23 cellular contexts compared by ENCODE assay signal in the genomic region with DNA sequence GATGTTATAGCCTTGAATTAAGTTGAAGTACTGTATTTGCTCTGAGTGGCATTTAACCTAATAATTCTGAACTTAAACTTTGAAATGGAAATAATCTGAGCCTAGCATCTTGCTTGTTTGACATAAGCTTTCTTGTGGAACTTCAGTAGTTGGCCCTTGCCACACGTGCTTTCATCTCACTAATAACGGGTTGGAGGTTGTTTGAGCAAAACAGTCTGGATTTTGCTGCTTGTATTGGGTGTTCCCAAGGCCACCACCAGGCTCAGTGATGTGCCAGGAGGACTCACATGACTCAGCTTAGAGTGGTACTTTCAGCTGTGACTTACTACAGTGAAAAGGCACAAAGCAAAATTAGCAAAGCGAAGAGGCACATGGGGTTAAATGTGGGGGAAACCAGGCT. TPM values are rescaled to one million over a fixed set of nuclear protein-coding genes. Genes with fewer than 3 reads are reported as not detected.
DNase-seq lines count a peak whose midpoint lies in the region; ATAC-seq, FAIRE-seq and TF ChIP-seq lines count a peak whose summit lies in the region.
"Had no signal": no experiment of that assay in that cellular context is flagged by ENCODE, and none has a peak within 500 bp of the region (broad histone marks: within the 10 kb centered on the region; RNA-seq: fewer than 3 reads in every experiment).

No MANE protein-coding gene starts in this region.

- no peak overlapping the region for H2AK5ac ChIP-seq in mesenchymal stem cell (ENCODE audit: low read length, severe bottlenecking)

- peaks cover 51% of the 10 kb centered on the region for H3K79me1 ChIP-seq in mesenchymal stem cell (replicated peaks; ENCODE audit: low read length, poor library complexity, severe bottlenecking)

- H3K9me3 ChIP-seq in A549 = no peaks in the 10 kb centered on the region
- H3K9me3 ChIP-seq in mesenchymal stem cell (ENCODE audit: control insufficient read depth, low read length) = no peaks in the 10 kb centered on the region
- H3K9me3 ChIP-seq: body of pancreas, HAP-1, heart left ventricle, mucosa of descending colon, transverse colon had no signal

- no peak overlapping the region for H2AFZ ChIP-seq in mesenchymal stem cell (ENCODE audit: low read depth, low read length)

- DNase-seq in A549 (ENCODE audit: low read depth in 1 of 2, low spot score in 1 of 2) (peak in 1 of 2 experiments; percentile 15), AG08395 (ENCODE audit: low spot score) (peak; percentile 45), mesenchymal stem cell (peak; percentile 9), dedifferentiated amniotic fluid mesenchymal stem cell (ENCODE audit: extremely low spot score) (no peak), CD1c-positive myeloid dendritic cell (ENCODE audit: extremely low spot score) (no peak), hepatic stellate cell (ENCODE audit: low spot score) (no peak)
- no peak for DNase-seq in activated naive CD8-positive, alpha-beta T cell treated with anti-CD3 and anti-CD28 coated beads for 36 hours
- DNase-seq: activated naive CD4-positive, alpha-beta T cell; body of pancreas; DMS79; dorsolateral prefrontal cortex; heart left ventricle; kidney; mucosa of descending colon; NCI-H526; occipital lobe; stimulated activated CD4-positive, alpha-beta T cell treated with anti-CD3 and anti-CD28 coated beads, Interleukin-4, amount 100 ng/mL, for 1 hour; transverse colon had no signal

- WGBS in A549 (ENCODE audit: missing lambda C conversion rate) = 82% methylated on average over 3 of the region's 3 CpGs
- 96% methylated on average over 3 of the region's 3 CpGs for WGBS in mesenchymal stem cell

- H3K36me3 ChIP-seq in mesenchymal stem cell (ENCODE audit: control insufficient read depth in 1 of 2, insufficient read depth in 2 of 2, low read depth in 1 of 2, low read length in 2 of 2) = peaks cover 70 to 99% of the 10 kb centered on the region in 2 experiments

- POLR2A ChIA-PET in A549 (lab: Yijun Ruan, JAX) = no interaction called here

- H3K9me3 Mint-ChIP-seq in activated naive CD8-positive, alpha-beta T cell treated with anti-CD3 and anti-CD28 coated beads for 36 hours = no peaks in the 10 kb centered on the region

- H3K4ac ChIP-seq in mesenchymal stem cell (ENCODE audit: low read depth in 1 of 2, low read length in 2 of 2) = no peak overlapping the region

- peak; percentile 41 to 48; a peak in 1 of 6 replicates for ATAC-seq in A549
- ATAC-seq: body of pancreas, esophagus mucosa, mucosa of descending colon, Panc1 had no signal

- peaks cover 30% of the 10 kb centered on the region for H3K4me1 Mint-ChIP-seq in activated naive CD8-positive, alpha-beta T cell treated with anti-CD3 and anti-CD28 coated beads for 36 hours

- TF ChIP-seq POLR2A in A549 (IDR thresholded peaks at IDR 0.05; ENCODE audit: low read length) = no peak

- TF ChIP-seq CTCF in A549 (IDR thresholded peaks at IDR 0.05) = no peak

- no peaks in the 10 kb centered on the region for H3K27me3 Mint-ChIP-seq in activated naive CD8-positive, alpha-beta T cell treated with anti-CD3 and anti-CD28 coated beads for 36 hours

- H2BK120ac ChIP-seq in mesenchymal stem cell (ENCODE audit: low read depth, low read length) = no peak overlapping the region

- no peak for FAIRE-seq in A549 (lab: Jason Lieb, UNC)
- FAIRE-seq: GM18507, kidney had no signal

- H2BK5ac ChIP-seq in mesenchymal stem cell (ENCODE audit: low read depth, low read length, poor library complexity, severe bottlenecking) = no peak overlapping the region

- no peak overlapping the region for H2BK12ac ChIP-seq in mesenchymal stem cell (ENCODE audit: low read length in 2 of 2)

- no peak overlapping the region for H3K23ac ChIP-seq in mesenchymal stem cell (ENCODE audit: low read length in 2 of 2)

- H3K14ac ChIP-seq in mesenchymal stem cell (ENCODE audit: low read length in 2 of 2) = no peak overlapping the region

- H3K18ac ChIP-seq in mesenchymal stem cell (ENCODE audit: low read depth in 1 of 2, low read length in 2 of 2) = no peak overlapping the region

- H3K4me3 ChIP-seq in A549 = no peak overlapping the region
- no peak overlapping the region for H3K4me3 ChIP-seq in mesenchymal stem cell (ENCODE audit: insufficient read depth in 1 of 2, low read depth in 1 of 2, low read length in 2 of 2)
- H3K4me3 ChIP-seq: body of pancreas, dorsolateral prefrontal cortex, HAP-1, heart left ventricle, mucosa of descending colon, transverse colon had no signal

- H3K27ac ChIP-seq in A549 (no peak overlapping the region), mesenchymal stem cell (ENCODE audit: low read length, poor library complexity, severe bottlenecking) (no peak overlapping the region)
- H3K27ac ChIP-seq: body of pancreas, C4-2B, transverse colon had no signal

- no peak for TF ChIP-seq RAD21 in A549 (conservative IDR thresholded peaks at IDR 0.05 in 1 of 2, IDR thresholded peaks at IDR 0.05 in 1 of 2)

- no peak overlapping the region for H2BK15ac ChIP-seq in mesenchymal stem cell (ENCODE audit: low read depth, poor library complexity, severe bottlenecking)

- no peak overlapping the region for H4K91ac ChIP-seq in mesenchymal stem cell (ENCODE audit: low read length)

- no peak overlapping the region for H3K9ac ChIP-seq in mesenchymal stem cell (ENCODE audit: low read length)

- no peak overlapping the region for H4K8ac ChIP-seq in mesenchymal stem cell (ENCODE audit: low read length)

- TF ChIP-seq EP300 in A549 (IDR thresholded peaks at IDR 0.05) = no peak

- H3K27me3 ChIP-seq in mesenchymal stem cell (ENCODE audit: control insufficient read depth in 1 of 2, insufficient read depth in 1 of 2, low read length in 2 of 2) = no peaks in the 10 kb centered on the region
- H3K27me3 ChIP-seq: body of pancreas, dorsolateral prefrontal cortex, heart left ventricle, transverse colon had no signal

- CTCF ChIA-PET in A549 (lab: Yijun Ruan, JAX) = interaction anchor here (1.2 to 1.4 kb wide), 3 partner anchors 11 to 27 kb away, joined by 3 to 4 read pairs (median 4); no protein-coding TSS in a partner anchor

- peaks cover 48% of the 10 kb centered on the region for H3K36me3 Mint-ChIP-seq in activated naive CD8-positive, alpha-beta T cell treated with anti-CD3 and anti-CD28 coated beads for 36 hours

- no peak overlapping the region for H3K4me2 ChIP-seq in A549
- H3K4me2 ChIP-seq in mesenchymal stem cell (ENCODE audit: low read length, poor library complexity, severe bottlenecking) = no peak overlapping the region

- no peak overlapping the region for H3K4me3 Mint-ChIP-seq in activated naive CD8-positive, alpha-beta T cell treated with anti-CD3 and anti-CD28 coated beads for 36 hours

- H3K4me1 ChIP-seq in A549 (no peaks in the 10 kb centered on the region), mesenchymal stem cell (ENCODE audit: control insufficient read depth, insufficient read depth, low read depth, low read length) (no peaks in the 10 kb centered on the region)
- H3K4me1 ChIP-seq: body of pancreas, HAP-1, transverse colon had no signal

- peak overlapping the region; percentile 54 for H3K27ac Mint-ChIP-seq in activated naive CD8-positive, alpha-beta T cell treated with anti-CD3 and anti-CD28 coated beads for 36 hours

TF ChIP-seq in A549, 52 proteins besides CTCF, POLR2A, EP300 and RAD21:
- TF ChIP-seq, protein P1, sequence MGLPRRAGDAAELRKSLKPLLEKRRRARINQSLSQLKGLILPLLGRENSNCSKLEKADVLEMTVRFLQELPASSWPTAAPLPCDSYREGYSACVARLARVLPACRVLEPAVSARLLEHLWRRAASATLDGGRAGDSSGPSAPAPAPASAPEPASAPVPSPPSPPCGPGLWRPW (IDR thresholded peaks at IDR 0.05) = no peak
- TF ChIP-seq, protein P2, sequence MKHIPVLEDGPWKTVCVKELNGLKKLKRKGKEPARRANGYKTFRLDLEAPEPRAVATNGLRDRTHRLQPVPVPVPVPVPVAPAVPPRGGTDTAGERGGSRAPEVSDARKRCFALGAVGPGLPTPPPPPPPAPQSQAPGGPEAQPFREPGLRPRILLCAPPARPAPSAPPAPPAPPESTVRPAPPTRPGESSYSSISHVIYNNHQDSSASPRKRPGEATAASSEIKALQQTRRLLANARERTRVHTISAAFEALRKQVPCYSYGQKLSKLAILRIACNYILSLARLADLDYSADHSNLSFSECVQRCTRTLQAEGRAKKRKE (CRISPR knock-in tag; IDR thresholded peaks at IDR 0.05; ENCODE audit: low read depth) = no peak
- TF ChIP-seq EHMT2 (IDR thresholded peaks at IDR 0.05; ENCODE audit: low read depth) (no peak), SREBF2 (IDR thresholded peaks at IDR 0.05) (no peak), KDM1A (IDR thresholded peaks at IDR 0.05; ENCODE audit: low read depth) (no peak), HOXB13 (CRISPR knock-in tag; IDR thresholded peaks at IDR 0.05; ENCODE audit: low read depth) (no peak)

RNA-seq across cellular contexts. Expression of a gene that starts 35.7 kb away (rescaled TPM):
- polyA plus RNA-seq in A549 (2011; rRNA removed) (39.0 and 43.4 TPM in 2 replicates), A549 (2017; fragmentation: RNase III; extraction: RNeasy Plus Mini Kit Qiagen cat#74134 plus additional on column Dnase treatment) (16.3 to 18.3 TPM (median 16.9 TPM) in 3 replicates)
- 11.8 and 12.8 TPM in 2 replicates for polyA plus RNA-seq in A549 (2012; cell fraction: cytosol; rRNA removed)
- polyA plus RNA-seq in A549 (2012; cell fraction: nucleus; rRNA removed) = 19.3 and 30.8 TPM in 2 replicates
- 27.4 and 32.8 TPM in 2 replicates for polyA minus RNA-seq in A549 (2011; rRNA and poly(A)+ RNA removed)
- 10 to 100 TPM; 27.3 to 34.7 TPM for total RNA-seq in activated naive CD8-positive, alpha-beta T cell treated with anti-CD3 and anti-CD28 coated beads for 36 hours
- 20.4 TPM for polyA plus RNA-seq in mesenchymal stem cell (2013, experiment 1 of 2)
- polyA plus RNA-seq in mesenchymal stem cell (2013, experiment 2 of 2) = 18.6 TPM

RNA-seq across cellular contexts. Expression of a gene that starts 43.0 kb away (rescaled TPM):
- polyA plus RNA-seq in A549 (2011; rRNA removed) (475 and 515 TPM in 2 replicates), A549 (2017; fragmentation: RNase III; extraction: RNeasy Plus Mini Kit Qiagen cat#74134 plus additional on column Dnase treatment) (524 to 660 TPM (median 576 TPM) in 3 replicates)
- 721 and 865 TPM in 2 replicates for polyA plus RNA-seq in A549 (2012; cell fraction: cytosol; rRNA removed)
- polyA plus RNA-seq in A549 (2012; cell fraction: nucleus; rRNA removed) = 162 and 283 TPM in 2 replicates
- polyA minus RNA-seq in A549 (2011; rRNA and poly(A)+ RNA removed) = 152 and 236 TPM in 2 replicates
- 100 to 1,000 TPM; 333 to 343 TPM for total RNA-seq in activated naive CD8-positive, alpha-beta T cell treated with anti-CD3 and anti-CD28 coated beads for 36 hours
- polyA plus RNA-seq in mesenchymal stem cell (2013, experiment 1 of 2) = 74.4 TPM
- polyA plus RNA-seq in mesenchymal stem cell (2013, experiment 2 of 2) = 72.6 TPM

Comparison
In these comparisons a context has a peak if more than half of its experiments do, and no peak if none do; other contexts are left out.
1. DNase-seq: peak in AG08395 (single experiment) and mesenchymal stem cell (single experiment); none in activated naive CD8-positive, alpha-beta T cell treated with anti-CD3 and anti-CD28 coated beads for 36 hours (single experiment), dedifferentiated amniotic fluid mesenchymal stem cell (single experiment), CD1c-positive myeloid dendritic cell (single experiment) and hepatic stellate cell (single experiment).